2 cellular contexts compared by ENCODE assay signal in genomic region chr21:35321322-35322200, GRCh38.
TF ChIP-seq lines count a peak whose summit lies in the region.

No MANE protein-coding gene starts in this region.

TF ChIP-seq in GM23338, 12 proteins besides CTCF, POLR2A, EP300 and RAD21 (continued from another document):
- TF ChIP-seq REST (IDR thresholded peaks at IDR 0.05; ENCODE audit: unreplicated experiment) = no peak
- no peak for TF ChIP-seq ZNF462 (CRISPR knock-in tag; IDR thresholded peaks at IDR 0.05)
- no peak for TF ChIP-seq STAT1 (IDR thresholded peaks at IDR 0.05; ENCODE audit: unreplicated experiment)
- TF ChIP-seq POLR2AphosphoS5 (IDR thresholded peaks at IDR 0.05; ENCODE audit: low read depth) = no peak
- no peak for TF ChIP-seq EZH2 (IDR thresholded peaks at IDR 0.05; ENCODE audit: low read depth, unreplicated experiment)
- TF ChIP-seq ZNF114 (CRISPR knock-in tag; IDR thresholded peaks at IDR 0.05) = no peak
- no peak for TF ChIP-seq ETS1 (IDR thresholded peaks at IDR 0.05)

TF ChIP-seq in GM12878, 131 proteins besides CTCF, POLR2A, EP300 and RAD21 (continued from another document):
- TF ChIP-seq NR2C2 (IDR thresholded peaks at IDR 0.05; ENCODE audit: borderline replicate concordance, control insufficient read depth, insufficient read length, low read depth) = no peak
TF ChIP-seq in GM12878: peak in this region for 3.
